ENCODE assay signal across 1 cellular context in the genomic region with DNA sequence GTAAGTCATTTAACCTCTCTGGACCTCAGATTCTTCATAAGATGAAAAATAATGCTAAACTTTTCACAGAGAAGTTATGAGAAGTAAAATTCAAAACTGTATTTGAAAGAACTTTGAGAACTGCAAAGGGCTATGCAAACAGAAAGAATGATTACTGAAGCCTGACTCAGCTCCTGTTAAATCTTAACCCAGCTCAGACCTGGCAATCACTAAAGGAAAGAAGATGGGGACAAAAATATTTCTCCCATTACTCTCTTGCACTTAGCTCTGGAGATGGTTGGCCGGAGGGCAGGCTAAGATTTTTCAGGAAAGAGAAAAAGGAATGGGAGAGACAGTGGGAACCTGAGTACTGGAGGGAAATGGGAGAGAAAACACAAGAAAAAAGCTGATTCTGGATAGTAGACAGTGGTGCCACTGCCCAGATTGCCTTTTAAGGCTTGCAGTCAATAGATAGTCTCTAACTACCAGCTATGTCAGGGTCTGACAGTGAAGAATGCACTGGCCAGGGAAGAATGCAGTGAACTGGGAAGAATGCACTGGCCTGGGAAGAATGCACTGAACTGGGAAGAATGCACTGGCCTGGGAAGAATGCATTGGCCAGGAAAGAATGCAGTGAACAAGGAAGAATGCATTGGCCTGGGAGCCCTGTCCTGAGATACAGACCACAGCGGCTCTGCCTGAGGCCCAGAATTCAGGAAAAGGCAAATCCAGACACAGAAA.
TF ChIP-seq lines count a peak whose summit lies in the region.

No MANE protein-coding gene starts in this region.

TF ChIP-seq in H1, 55 proteins besides CTCF, POLR2A, EP300 and RAD21:
- TF ChIP-seq SRF (IDR thresholded peaks at IDR 0.05; ENCODE audit: low read depth, low read length): peak; percentile 87
- TF ChIP-seq CHD1 (IDR thresholded peaks at IDR 0.05; ENCODE audit: low read depth, low read length): no peak
- TF ChIP-seq SIRT6 (IDR thresholded peaks at IDR 0.05; ENCODE audit: low read length): no peak
- peak; percentile 97 for TF ChIP-seq TEAD4 (IDR thresholded peaks at IDR 0.05; ENCODE audit: low read depth, low read length)
